Comparison of ENCODE assay signal across 1 cellular context in genomic region chr19:38023661-38024574, GRCh38.
TF ChIP-seq lines count a peak whose summit lies in the region.

No MANE protein-coding gene starts in this region.

TF ChIP-seq in GM23338, 12 proteins besides CTCF, POLR2A, EP300 and RAD21 (continued from another document):
- no peak for TF ChIP-seq REST (IDR thresholded peaks at IDR 0.05; ENCODE audit: unreplicated experiment)
- TF ChIP-seq POLR2AphosphoS5 (IDR thresholded peaks at IDR 0.05; ENCODE audit: low read depth) = no peak
- no peak for TF ChIP-seq EZH2 (IDR thresholded peaks at IDR 0.05; ENCODE audit: low read depth, unreplicated experiment)
